ENCODE assay signal across 34 cellular contexts in genomic region chr5:142517840-142518239, GRCh38.
"Had no signal": no experiment of that assay in that cellular context is flagged by ENCODE, and none has a peak within 500 bp of the region (broad histone marks: within the 10 kb centered on the region; RNA-seq: fewer than 3 reads in every experiment).

No MANE protein-coding gene starts in this region.

- H3K27me3 ChIP-seq: adrenal gland, ascending aorta, body of pancreas, brain microvascular endothelial cell, breast epithelium had no signal

- DNase-seq: activated effector memory CD4-positive, alpha-beta T cell treated with anti-CD3 and anti-CD28 coated beads, Interleukin-2, amount 50 U/mL, for 16 hours; activated effector memory CD4-positive, alpha-beta T cell treated with Interleukin-2 at 50 U/mL for 16 hours; activated gamma-delta T cell; activated gamma-delta T cell treated with Interleukin-2 at 50 U/mL for 16 hours; activated naive CD4-positive, alpha-beta T cell; activated naive CD4-positive, alpha-beta T cell treated with anti-CD3 and anti-CD28 coated beads for 36 hours; activated naive CD4-positive, alpha-beta T cell treated with anti-CD3 and anti-CD28 coated beads, Interleukin-2, amount 10 ng/mL, durations not matched to agents 7 days and 5 days; activated naive CD4-positive, alpha-beta T cell treated with anti-CD3 and anti-CD28 coated beads, Interleukin-2, amount 50 U/mL, for 16 hours; activated naive CD4-positive, alpha-beta T cell treated with Interleukin-2 at 50 U/mL for 16 hours; activated naive CD8-positive, alpha-beta T cell treated with anti-CD3 and anti-CD28 coated beads for 36 hours; activated naive CD8-positive, alpha-beta T cell treated with anti-CD3 and anti-CD28 coated beads, Interleukin-2, amount 10 ng/mL, durations not matched to agents 7 days and 5 days; activated naive CD8-positive, alpha-beta T cell treated with anti-CD3 and anti-CD28 coated beads, Interleukin-2, amount 50 U/mL, for 24 hours; activated T-cell treated with anti-CD3 and anti-CD28 coated beads, Interleukin-2, amount 50 U/mL, for 1 hour; activated T-cell treated with anti-CD3 and anti-CD28 coated beads, Interleukin-2, amount 50 U/mL, for 24 hours; activated T-cell treated with anti-CD3 and anti-CD28 coated beads, Interleukin-2, amount 50 U/mL, for 4 hours; activated T-cell treated with anti-CD3 and anti-CD28 coated beads, Interleukin-2, amount 50 U/mL, for 48 hours; activated T-cell treated with anti-CD3 and anti-CD28 coated beads, Interleukin-2, amount 50 U/mL, for 72 hours; adrenal gland; amniotic stem cell; amygdala; anterior cingulate cortex; aorta; body of pancreas; brain microvascular endothelial cell; caudate nucleus; central memory CD4-positive, alpha-beta T cell; cerebellar nuclear complex had no signal

- H3K36me3 ChIP-seq: adrenal gland, ascending aorta, brain microvascular endothelial cell, breast epithelium, cardiac muscle cell had no signal

- H3K27ac ChIP-seq: adrenal gland, ascending aorta, body of pancreas, brain microvascular endothelial cell, breast epithelium, cardiac muscle cell had no signal

- FAIRE-seq: astrocyte, bronchial epithelial cell had no signal

- H3K4me1 ChIP-seq: ascending aorta, body of pancreas, breast epithelium had no signal

- H3K9me3 ChIP-seq: adrenal gland, body of pancreas had no signal

- ATAC-seq: activated naive CD4-positive, alpha-beta T cell treated with anti-CD3 and anti-CD28 coated beads, Interleukin-2, amount 50 U/mL, for 72 hours; activated naive CD8-positive, alpha-beta T cell treated with anti-CD3 and anti-CD28 coated beads, Interleukin-2, amount 50 U/mL, for 24 hours; activated T-cell treated with anti-CD3 and anti-CD28 coated beads, Interleukin-2, amount 50 U/mL, for 4 hours; activated T-cell treated with anti-CD3 and anti-CD28 coated beads, Interleukin-2, amount 50 U/mL, for 72 hours; activated T-helper 17 cell treated with anti-CD3 and anti-CD28 coated beads, Interleukin-2, amount 50 U/mL, for 72 hours; body of pancreas had no signal

- H3K4me3 ChIP-seq: adrenal gland, ascending aorta, body of pancreas, breast epithelium, cardiac muscle cell had no signal
